Comparison of ENCODE assay signal across 8 cellular contexts in the genomic region with DNA sequence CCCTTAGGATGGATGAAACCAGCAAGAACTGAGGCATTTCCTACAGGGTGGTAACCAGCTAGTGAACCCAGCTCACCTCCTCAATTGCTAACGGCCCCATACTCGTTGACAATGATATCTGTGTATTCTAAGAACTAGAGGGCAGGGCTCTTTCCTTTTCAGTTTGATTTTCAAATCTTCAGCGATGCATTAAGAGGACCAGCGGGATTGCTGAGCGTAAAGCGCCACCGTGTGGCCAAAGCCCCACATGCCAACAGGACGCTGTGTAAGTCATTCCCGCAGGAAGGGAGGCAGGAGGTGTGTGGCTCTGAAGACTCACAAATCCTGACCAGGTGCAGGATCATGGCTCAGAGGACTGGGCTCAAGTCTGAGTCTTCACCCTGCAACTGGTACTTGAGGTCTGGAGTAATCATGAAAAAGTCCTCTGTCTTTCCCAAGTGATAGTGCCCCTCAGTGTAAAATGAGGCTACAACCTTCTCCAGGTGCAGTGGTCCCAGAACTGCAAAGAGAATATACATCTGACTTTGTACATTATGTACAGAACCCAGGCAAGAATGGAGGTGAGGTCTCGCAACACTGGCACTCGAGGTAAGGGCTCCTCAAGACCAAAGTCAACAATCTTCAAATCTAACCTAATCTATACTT. TPM values are rescaled to one million over a fixed set of nuclear protein-coding genes. Genes with fewer than 3 reads are reported as not detected.
DNase-seq lines count a peak whose midpoint lies in the region; ATAC-seq and TF ChIP-seq lines count a peak whose summit lies in the region.

No MANE protein-coding gene starts in this region.

- H4K20me1 ChIP-seq in Karpas-422 (ENCODE audit: insufficient read depth, low read depth, low read length) = 0 out of 2 replicates have a peak, but pooled peaks cover 3% of the 10 kb centered on the region

- no peaks in the 10 kb centered on the region for H3K79me2 ChIP-seq in Karpas-422 (ENCODE audit: low read length)

- no peak overlapping the region for H2AFZ ChIP-seq in Karpas-422 (ENCODE audit: low read length)
- H2AFZ ChIP-seq in neuronal stem cell (ENCODE audit: low read length) = peak overlapping the region; percentile 55

- no peak overlapping the region for H3K4ac ChIP-seq in neuronal stem cell (ENCODE audit: low read length)

- no peak overlapping the region for H3K14ac ChIP-seq in neuronal stem cell (ENCODE audit: low read length)

- H3K36me3 ChIP-seq in Karpas-422 (ENCODE audit: insufficient read depth, low read length) (no peaks in the 10 kb centered on the region), neuronal stem cell (replicated peaks in 1 of 2; ENCODE audit: control insufficient read depth in 2 of 2, insufficient read depth in 2 of 2, low read length in 2 of 2) (no peaks in the 10 kb centered on the region)

- no CpG with 5 or more reads among the region's 11 CpGs for WGBS in neuronal stem cell (ENCODE audit: extremely low coverage in 2 of 2, insufficient read length in 2 of 2, insufficient replicate concordance in 1 of 2), 2 donors

- H3K18ac ChIP-seq in neuronal stem cell (ENCODE audit: low read length) = no peak overlapping the region

- H2BK5ac ChIP-seq in neuronal stem cell (ENCODE audit: low read length) = no peak overlapping the region

- H3K4me3 Mint-ChIP-seq in activated T-cell treated with anti-CD3 and anti-CD28 coated beads, Interleukin-2, amount 50 U/mL, for 72 hours = no peak overlapping the region

- no peak overlapping the region for H2BK120ac ChIP-seq in neuronal stem cell (ENCODE audit: low read depth, low read length)

- H3K4me3 ChIP-seq in Karpas-422 (ENCODE audit: low read length) = no peak overlapping the region
- no peak overlapping the region for H3K4me3 ChIP-seq in fibroblast of pulmonary artery (replicated peaks; ENCODE audit: low read depth, low read length)
- H3K4me3 ChIP-seq in neuronal stem cell (ENCODE audit: low read length in 2 of 2) = no peak overlapping the region

- H3K79me1 ChIP-seq in neuronal stem cell (ENCODE audit: low read depth, low read length) = no peaks in the 10 kb centered on the region

- no peak overlapping the region for H4K8ac ChIP-seq in neuronal stem cell (ENCODE audit: low read depth, low read length)

- no peaks in the 10 kb centered on the region for H3K36me3 Mint-ChIP-seq in activated T-cell treated with anti-CD3 and anti-CD28 coated beads, Interleukin-2, amount 50 U/mL, for 72 hours (ENCODE audit: insufficient read depth in 2 of 2)

- no peak overlapping the region for H2AK5ac ChIP-seq in neuronal stem cell (ENCODE audit: low read depth, low read length)

- H3K27ac Mint-ChIP-seq in activated T-cell treated with anti-CD3 and anti-CD28 coated beads, Interleukin-2, amount 50 U/mL, for 72 hours = no peak overlapping the region

- H3K9me3 ChIP-seq in Karpas-422 (ENCODE audit: low read length) (no peaks in the 10 kb centered on the region), neuronal stem cell (replicated peaks in 1 of 2; ENCODE audit: control insufficient read depth in 2 of 2, insufficient read depth in 1 of 2, low read depth in 1 of 2, low read length in 2 of 2) (no peaks in the 10 kb centered on the region)

- ATAC-seq in GM21723 (IDR thresholded peaks at IDR 0.05; ENCODE audit: unreplicated experiment) = peak; percentile 92
- peak; percentile 87 to 91 for ATAC-seq in activated T-cell treated with anti-CD3 and anti-CD28 coated beads, Interleukin-2, amount 50 U/mL, for 72 hours (replicated peaks in 1 of 2)

- peak overlapping the region; percentile 8 for H2BK15ac ChIP-seq in neuronal stem cell (ENCODE audit: low read length)

- peaks cover 5% of the 10 kb centered on the region for H3K4me1 Mint-ChIP-seq in activated T-cell treated with anti-CD3 and anti-CD28 coated beads, Interleukin-2, amount 50 U/mL, for 72 hours (ENCODE audit: low read depth)

- H3K9me2 ChIP-seq in Karpas-422 (replicated peaks; ENCODE audit: insufficient read depth, low read length) = no peaks in the 10 kb centered on the region

- H3K9me3 Mint-ChIP-seq in activated T-cell treated with anti-CD3 and anti-CD28 coated beads, Interleukin-2, amount 50 U/mL, for 72 hours = no peaks in the 10 kb centered on the region

- H3K27ac ChIP-seq in Karpas-422 (ENCODE audit: low read length) (no peak overlapping the region), neuronal stem cell (replicated peaks; ENCODE audit: low read length) (no peak overlapping the region), substantia nigra (ENCODE audit: low read depth, low read length, poor library complexity, severe bottlenecking) (no peak overlapping the region)

- H3K27me3 ChIP-seq in Karpas-422 (ENCODE audit: low read length) (no peaks in the 10 kb centered on the region), neuronal stem cell (ENCODE audit: control insufficient read depth in 3 of 3, insufficient read depth in 3 of 3, low read depth in 1 of 3, low read length in 3 of 3) (peaks cover 0 to 6% (median 0%) of the 10 kb centered on the region in 3 experiments)

- peak; percentile 96 for TF ChIP-seq CTCF in fibroblast of pulmonary artery (IDR thresholded peaks at IDR 0.05; ENCODE audit: low read length, missing control alignments)

- no peak overlapping the region for H4K91ac ChIP-seq in neuronal stem cell (ENCODE audit: low read depth, low read length, poor library complexity)

- H3K27me3 Mint-ChIP-seq in activated T-cell treated with anti-CD3 and anti-CD28 coated beads, Interleukin-2, amount 50 U/mL, for 72 hours (ENCODE audit: low read depth) = no peaks in the 10 kb centered on the region

- H3K4me2 ChIP-seq in Karpas-422 (ENCODE audit: low read depth, low read length, poor library complexity, severe bottlenecking) = no peak overlapping the region
- no peak overlapping the region for H3K4me2 ChIP-seq in neuronal stem cell (ENCODE audit: insufficient read depth, low read length, poor library complexity, severe bottlenecking)

- no peak overlapping the region for H2BK12ac ChIP-seq in neuronal stem cell (ENCODE audit: low read length)

- peak; percentile 91 for DNase-seq in DMS53 (lab: John Stamatoyannopoulos, UW)
- DNase-seq in Karpas-422 = peak; percentile 91
- peak; percentile 72 for DNase-seq in RKO (ENCODE audit: low spot score)
- peak; percentile 76 to 81 for DNase-seq in activated T-cell treated with anti-CD3 and anti-CD28 coated beads, Interleukin-2, amount 50 U/mL, for 72 hours
- DNase-seq in fibroblast of pulmonary artery (ENCODE audit: low read depth) = peak; percentile 83
- peak; percentile 83 for DNase-seq in neuronal stem cell (ENCODE audit: low spot score)
- peak in 46 of 49 donors; percentile 7 to 86 (median 60) for DNase-seq in substantia nigra (lab: John Stamatoyannopoulos, UW)

- H3K9ac ChIP-seq in Karpas-422 (ENCODE audit: low read length) (no peak overlapping the region), neuronal stem cell (ENCODE audit: low read depth, low read length, poor library complexity) (no peak overlapping the region)

- peaks cover 4% of the 10 kb centered on the region for H3K4me1 ChIP-seq in Karpas-422 (ENCODE audit: low read length)
- peaks cover 4% of the 10 kb centered on the region in 2 donors for H3K4me1 ChIP-seq in neuronal stem cell (ENCODE audit: control insufficient read depth in 2 of 2, insufficient read depth in 1 of 2, low read depth in 1 of 2, low read length in 2 of 2)

- no peak overlapping the region for H3K23ac ChIP-seq in neuronal stem cell (ENCODE audit: low read depth, low read length, poor library complexity)

RNA-seq across cellular contexts. Expression of a gene that starts 40.9 kb away (rescaled TPM):
- total RNA-seq in Karpas-422 (2014; rRNA removed; shearing (Covaris generic); ENCODE audit: low replicate concordance) = not detected in 2 replicates
- not detected for total RNA-seq in activated T-cell treated with anti-CD3 and anti-CD28 coated beads, Interleukin-2, amount 50 U/mL, for 72 hours
- polyA plus RNA-seq in neuronal stem cell (2013, experiment 1 of 2) = 0.04 TPM
- 0.01 TPM for polyA plus RNA-seq in neuronal stem cell (2013, experiment 2 of 2)
